ENCODE assay signal across 10 cellular contexts in the genomic region with DNA sequence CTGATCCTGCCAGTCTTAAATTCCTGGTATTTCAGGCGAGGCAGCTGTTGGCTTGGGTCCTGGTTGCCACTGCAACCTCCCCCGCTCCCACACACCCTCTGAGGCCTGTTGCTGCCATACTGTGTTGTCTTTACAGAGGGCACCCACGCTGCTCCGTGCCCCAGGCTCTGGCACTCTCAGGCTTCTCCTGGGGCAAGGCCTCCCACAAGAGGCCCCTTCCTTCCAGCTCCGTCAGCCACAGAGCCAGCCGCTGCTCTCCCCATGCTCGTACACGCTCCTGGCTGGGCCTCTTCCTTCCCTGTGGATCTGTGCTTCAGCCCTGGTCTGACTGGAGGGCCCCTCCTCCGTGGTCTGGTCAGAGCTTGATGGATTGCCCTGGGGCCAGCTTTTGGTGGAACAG. TPM values are rescaled to one million over a fixed set of nuclear protein-coding genes. Genes with fewer than 3 reads are reported as not detected.
DNase-seq lines count a peak whose midpoint lies in the region; ATAC-seq and TF ChIP-seq lines count a peak whose summit lies in the region.
"Had no signal": no experiment of that assay in that cellular context is flagged by ENCODE, and none has a peak within 500 bp of the region (broad histone marks: within the 10 kb centered on the region; RNA-seq: fewer than 3 reads in every experiment).

No MANE protein-coding gene starts in this region.

- H3K4me1 Mint-ChIP-seq in activated T-helper 17 cell treated with anti-CD3 and anti-CD28 coated beads, Interleukin-2, amount 50 U/mL, for 72 hours = no peaks in the 10 kb centered on the region

- ATAC-seq in activated T-helper 17 cell treated with anti-CD3 and anti-CD28 coated beads, Interleukin-2, amount 50 U/mL, for 72 hours (replicated peaks) = no peak
- ATAC-seq in GM21367 (IDR thresholded peaks at IDR 0.05; ENCODE audit: unreplicated experiment) = no peak
- ATAC-seq in HG02981 (IDR thresholded peaks at IDR 0.05; ENCODE audit: unreplicated experiment) = no peak

- H3K27me3 Mint-ChIP-seq in activated T-helper 17 cell treated with anti-CD3 and anti-CD28 coated beads, Interleukin-2, amount 50 U/mL, for 72 hours = no peaks in the 10 kb centered on the region

- H3K4me3 Mint-ChIP-seq in activated T-helper 17 cell treated with anti-CD3 and anti-CD28 coated beads, Interleukin-2, amount 50 U/mL, for 72 hours = no peak overlapping the region
- H3K4me3 Mint-ChIP-seq: activated T-cell treated with anti-CD3 and anti-CD28 coated beads, Interleukin-2, amount 50 U/mL, for 24 hours had no signal

- intact Hi-C loops in posterior vena cava (cut with DNase I) = loop anchor here in 1 of 2 donors (10.0 kb wide), 1 partner anchor 121 kb away; no protein-coding TSS in a partner anchor

- H3K36me3 Mint-ChIP-seq in activated T-helper 17 cell treated with anti-CD3 and anti-CD28 coated beads, Interleukin-2, amount 50 U/mL, for 72 hours (ENCODE audit: low read depth) = no peaks in the 10 kb centered on the region

- no peak for TF ChIP-seq CTCF in fibroblast of pulmonary artery (IDR thresholded peaks at IDR 0.05; ENCODE audit: low read length, missing control alignments)

- H3K27ac Mint-ChIP-seq in activated T-helper 17 cell treated with anti-CD3 and anti-CD28 coated beads, Interleukin-2, amount 50 U/mL, for 72 hours = no peak overlapping the region
- H3K27ac Mint-ChIP-seq: activated T-cell treated with anti-CD3 and anti-CD28 coated beads, Interleukin-2, amount 50 U/mL, for 24 hours; progenitor cell of endocrine pancreas had no signal

- DNase-seq in Daoy (ENCODE audit: low read depth) (peak; percentile 26), SK-MEL-5 (ENCODE audit: low read depth, low spot score) (peak; percentile 46), fibroblast of pulmonary artery (ENCODE audit: low read depth) (peak; percentile 35), posterior vena cava (ENCODE audit: low spot score) (peak; percentile 78), DMS153 treated with DMSO at 0.1 percent for 48 hours (lab: John Stamatoyannopoulos, UW; ENCODE audit: unreplicated experiment) (no peak)
- DNase-seq: activated T-cell treated with anti-CD3 and anti-CD28 coated beads, Interleukin-2, amount 50 U/mL, for 24 hours had no signal

- no peak overlapping the region for H3K4me3 ChIP-seq in fibroblast of pulmonary artery (replicated peaks; ENCODE audit: low read depth, low read length)

- no peaks in the 10 kb centered on the region for H3K9me3 Mint-ChIP-seq in activated T-helper 17 cell treated with anti-CD3 and anti-CD28 coated beads, Interleukin-2, amount 50 U/mL, for 72 hours
- H3K9me3 Mint-ChIP-seq: activated T-cell treated with anti-CD3 and anti-CD28 coated beads, Interleukin-2, amount 50 U/mL, for 24 hours had no signal

- in situ Hi-C loops in SK-MEL-5 (cut with HindIII; ENCODE audit: low pct_unique_long_range_greater_than_20kb, low sequenced_read_pairs) = no loop called here

RNA-seq across cellular contexts. Expression of gene CABLES1, which starts 8.6 kb away (rescaled TPM):
- 6.2 and 7.8 TPM in 2 replicates for total RNA-seq in Daoy (2014; rRNA removed; shearing (Covaris generic))
- total RNA-seq in SK-MEL-5 (2014; rRNA removed; shearing (Covaris generic)) = 101 and 133 TPM in 2 replicates
- polyA plus RNA-seq in SK-MEL-5 (2015; cell fraction: cytosol; rRNA removed) = 73.5 and 89.4 TPM in 2 replicates
- polyA plus RNA-seq in SK-MEL-5 (2015; cell fraction: nucleus; rRNA removed) = 59.5 and 63.6 TPM in 2 replicates
- total RNA-seq in posterior vena cava = 10 to 100 TPM in 1 of 2 donors, 1 to 10 TPM in 1; 9.3 to 10.8 TPM
- total RNA-seq in activated T-helper 17 cell treated with anti-CD3 and anti-CD28 coated beads, Interleukin-2, amount 50 U/mL, for 72 hours = 1 to 10 TPM; 2.7 to 5.8 TPM
